In the genomic region with DNA sequence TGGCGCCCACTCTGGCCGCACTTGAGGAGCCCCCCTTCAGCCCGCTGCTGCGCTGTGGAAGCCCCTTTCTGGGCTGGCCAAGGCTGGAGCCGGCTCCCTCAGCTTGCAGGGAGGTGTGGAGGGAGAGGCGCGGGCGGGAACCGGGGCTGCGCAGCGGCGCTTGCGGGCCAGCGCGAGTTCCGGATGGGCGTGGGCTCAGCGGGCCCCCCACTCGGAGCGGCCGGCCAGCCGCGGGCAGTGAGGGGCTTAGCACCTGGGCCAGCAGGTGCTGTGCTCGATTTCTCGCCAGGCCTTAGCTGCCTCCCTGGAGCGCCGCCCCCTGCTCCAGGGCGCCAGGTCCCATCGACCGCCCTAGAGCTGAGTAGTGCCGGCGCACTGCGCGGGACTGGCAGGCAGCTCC, we compare ENCODE assay signal across 2 cellular contexts.
TF ChIP-seq lines count a peak whose summit lies in the region.

No MANE protein-coding gene starts in this region.

TF ChIP-seq in GM23338, 12 proteins besides CTCF, POLR2A, EP300 and RAD21:
- no peak for TF ChIP-seq POLR2AphosphoS5 (IDR thresholded peaks at IDR 0.05; ENCODE audit: low read depth)
- TF ChIP-seq CREB1 (CRISPR knock-in tag; IDR thresholded peaks at IDR 0.05; ENCODE audit: low read depth), result no peak
- TF ChIP-seq JUNB (IDR thresholded peaks at IDR 0.05; ENCODE audit: unreplicated experiment), result no peak
- TF ChIP-seq ETS1 (IDR thresholded peaks at IDR 0.05), result no peak
- TF ChIP-seq EZH2phosphoT487 (IDR thresholded peaks at IDR 0.05; ENCODE audit: unreplicated experiment), result no peak

TF ChIP-seq in K562, 482 proteins besides CTCF, POLR2A, EP300 and RAD21:
- peak; percentile 19; the same call in 1 of the 2 replicates for TF ChIP-seq ZBTB33 (CRISPR knock-in tag; IDR thresholded peaks at IDR 0.05)
- no peak for TF ChIP-seq ADNP (tag; IDR thresholded peaks at IDR 0.05)
